Comparison of ENCODE assay signal across 19 cellular contexts in genomic region chr9:136201609-136202448, GRCh38. TPM values are rescaled to one million over a fixed set of nuclear protein-coding genes. Genes with fewer than 3 reads are reported as not detected.
DNase-seq lines count a peak whose midpoint lies in the region; ATAC-seq, FAIRE-seq and TF ChIP-seq lines count a peak whose summit lies in the region.
"Had no signal": no experiment of that assay in that cellular context is flagged by ENCODE, and none has a peak within 500 bp of the region (broad histone marks: within the 10 kb centered on the region; RNA-seq: fewer than 3 reads in every experiment).

No MANE protein-coding gene starts in this region.

- no peak for TF ChIP-seq RAD21 in A549 (conservative IDR thresholded peaks at IDR 0.05 in 1 of 2, IDR thresholded peaks at IDR 0.05 in 1 of 2)

- in situ Hi-C loops in GM23248 (cut with MboI): no loop called here

- FAIRE-seq in A549 (lab: Jason Lieb, UNC): no peak
- FAIRE-seq: GM19239 had no signal

- TF ChIP-seq CTCF in A549 (IDR thresholded peaks at IDR 0.05) (no peak), body of pancreas (IDR thresholded peaks at IDR 0.05) (no peak)

- H3K79me2 ChIP-seq in GM23248 (ENCODE audit: insufficient read depth): no peaks in the 10 kb centered on the region

- DNase-seq in A549 (ENCODE audit: low read depth in 1 of 2, low spot score in 1 of 2) (no peak), GM23248 (peak; percentile 54), body of pancreas (peak in 1 of 4 donors; percentile 24), left kidney (ENCODE audit: low read depth, low spot score) (peak; percentile 84), NCI-H146 treated with DMSO at 0.1 percent for 48 hours (lab: John Stamatoyannopoulos, UW; ENCODE audit: unreplicated experiment) (no peak), inferior parietal cortex (ENCODE audit: extremely low spot score) (no peak), NCI-H128 (lab: John Stamatoyannopoulos, UW; ENCODE audit: unreplicated experiment) (no peak)
- DNase-seq: caudate nucleus; DND-41; GOT3; MM.1S; stimulated activated CD4-positive, alpha-beta T cell treated with anti-CD3 and anti-CD28 coated beads, Interleukin-2, amount 100 ng/mL, for 48 hours; stimulated activated naive CD4-positive, alpha-beta T cell had no signal

- peaks cover 67% of the 10 kb centered on the region for H3K27me3 ChIP-seq in GM23248 (replicated peaks; ENCODE audit: insufficient read depth)
- peaks cover 0 to 50% of the 10 kb centered on the region in 2 donors for H3K27me3 ChIP-seq in body of pancreas

- H3K27ac ChIP-seq in A549: no peak overlapping the region
- H3K27ac ChIP-seq in GM23248: no peak overlapping the region
- H3K27ac ChIP-seq in body of pancreas: no peak overlapping the region
- H3K27ac ChIP-seq: epithelial cell of prostate had no signal

- CTCF ChIA-PET in A549 (lab: Yijun Ruan, JAX): interaction anchor here (0.7 to 2.9 kb wide), 3 partner anchors 24 to 235 kb away, joined by 3 to 14 read pairs (median 4); no protein-coding TSS in a partner anchor

- intact Hi-C loops in body of pancreas (cut with DNase I): no loop called here

- POLR2A ChIA-PET in A549 (lab: Yijun Ruan, JAX): no interaction called here

- H3K4me2 ChIP-seq in A549 (no peak overlapping the region), GM23248 (ENCODE audit: unreplicated experiment) (no peak overlapping the region)

- no peak for TF ChIP-seq EP300 in A549 (IDR thresholded peaks at IDR 0.05)

- H4K20me1 ChIP-seq in GM23248 (ENCODE audit: insufficient read depth): no peaks in the 10 kb centered on the region

- H3K9ac ChIP-seq in GM23248: no peak overlapping the region

- H3K9me3 ChIP-seq in A549 (no peaks in the 10 kb centered on the region), GM23248 (ENCODE audit: low read depth) (no peaks in the 10 kb centered on the region), body of pancreas (no peaks in the 10 kb centered on the region)

- peak; percentile 27 to 41; a peak in 3 of 6 replicates for ATAC-seq in A549
- peak; percentile 38 for ATAC-seq in body of pancreas
- ATAC-seq in HG03280 (IDR thresholded peaks at IDR 0.05; ENCODE audit: unreplicated experiment): no peak

- H3K36me3 ChIP-seq in GM23248 (ENCODE audit: low read depth) (no peaks in the 10 kb centered on the region), body of pancreas (replicated peaks in 1 of 2; ENCODE audit: insufficient read depth in 1 of 2, low read depth in 2 of 2) (no peaks in the 10 kb centered on the region)

- H2AFZ ChIP-seq in GM23248: no peak overlapping the region

- no peak overlapping the region for H3K4me3 ChIP-seq in A549
- no peak overlapping the region for H3K4me3 ChIP-seq in GM23248
- no peak overlapping the region for H3K4me3 ChIP-seq in body of pancreas

- TF ChIP-seq POLR2A in A549 (IDR thresholded peaks at IDR 0.05; ENCODE audit: low read length) (no peak), body of pancreas (IDR thresholded peaks at IDR 0.05) (no peak)

- no peaks in the 10 kb centered on the region for H3K9me2 ChIP-seq in GM23248 (ENCODE audit: insufficient read depth)

- H3F3A ChIP-seq in GM23248 (ENCODE audit: insufficient read depth): no peaks in the 10 kb centered on the region

- WGBS in A549 (ENCODE audit: missing lambda C conversion rate): 34% methylated on average over 26 of the region's 85 CpGs
- 8 to 14% methylated on average over 41 to 73 of the region's 85 CpGs for WGBS in GM23248 (ENCODE audit: low coverage in 1 of 2, low lambda C conversion rate in 2 of 2, missing lambda C conversion rate in 2 of 2), 2 experiments
- WGBS in body of pancreas, 2 donors: 6 to 8% methylated on average over 12 to 72 of the region's 85 CpGs

- peaks cover 10% of the 10 kb centered on the region; the same call in 1 of the 3 replicates for H3K4me1 ChIP-seq in A549
- H3K4me1 ChIP-seq in GM23248 (ENCODE audit: insufficient read depth): no peaks in the 10 kb centered on the region
- H3K4me1 ChIP-seq in body of pancreas: peaks cover 14% of the 10 kb centered on the region

TF ChIP-seq in A549, 52 proteins besides CTCF, POLR2A, EP300 and RAD21:
- no peak for TF ChIP-seq NR3C1 (IDR thresholded peaks at IDR 0.05)
- peak; percentile 88 for TF ChIP-seq REST (IDR thresholded peaks at IDR 0.05)

RNA-seq across cellular contexts. Expression of gene LHX3, which starts 3.1 kb away (rescaled TPM):
- polyA plus RNA-seq in A549 (2011; rRNA removed) (0.03 and 0.04 TPM in 2 replicates), A549 (2017; fragmentation: RNase III; extraction: RNeasy Plus Mini Kit Qiagen cat#74134 plus additional on column Dnase treatment) (0.03 to 0.04 TPM in 2 of 3 replicates, not detected in the other), GM23248 (2016; fragmentation: Nextera tagmentation; extraction: Ambion mirVana) (not detected in 2 replicates)
- 0.03 TPM in 1 of 2 replicates, not detected in the other for polyA plus RNA-seq in A549 (2012; cell fraction: cytosol; rRNA removed)
- polyA plus RNA-seq in A549 (2012; cell fraction: nucleus; rRNA removed): 0.04 and 0.10 TPM in 2 replicates
- not detected in 2 replicates for polyA minus RNA-seq in A549 (2011; rRNA and poly(A)+ RNA removed)
- not detected in 2 replicates for total RNA-seq in GM23248 (2014; rRNA removed; shearing (Covaris generic))
- not detected for total RNA-seq in body of pancreas
- total RNA-seq: mononuclear cell, renal cortical epithelial cell had no signal
- polyA plus RNA-seq: BJ had no signal

RNA-seq across cellular contexts. Expression of gene QSOX2, which starts 43.8 kb away (rescaled TPM):
- polyA plus RNA-seq in A549 (2011; rRNA removed) (29.5 and 30.2 TPM in 2 replicates), A549 (2017; fragmentation: RNase III; extraction: RNeasy Plus Mini Kit Qiagen cat#74134 plus additional on column Dnase treatment) (22.3 to 23.0 TPM (median 22.9 TPM) in 3 replicates), GM23248 (2016; fragmentation: Nextera tagmentation; extraction: Ambion mirVana) (1.7 and 1.9 TPM in 2 replicates)
- 19.5 and 21.6 TPM in 2 replicates for polyA plus RNA-seq in A549 (2012; cell fraction: cytosol; rRNA removed)
- polyA plus RNA-seq in A549 (2012; cell fraction: nucleus; rRNA removed): 41.9 and 47.6 TPM in 2 replicates
- polyA minus RNA-seq in A549 (2011; rRNA and poly(A)+ RNA removed): 15.5 and 16.6 TPM in 2 replicates
- 11.7 and 16.4 TPM in 2 replicates for total RNA-seq in GM23248 (2014; rRNA removed; shearing (Covaris generic))
- total RNA-seq in body of pancreas: 10 to 100 TPM in 1 of 2 donors, 1 to 10 TPM in 1; 8.8 to 22.7 TPM

Comparison
In these comparisons a context has a peak if more than half of its experiments do, and no peak if none do; other contexts are left out.
1. DNase-seq: peak in GM23248 (single experiment) and left kidney (single experiment); none in A549 (0 of 2), NCI-H146 treated with DMSO at 0.1 percent for 48 hours (single experiment), inferior parietal cortex (single experiment) and NCI-H128 (single experiment).